Comparison of ENCODE assay signal across 18 cellular contexts in genomic region chr1:113763651-113764050, GRCh38.
"Had no signal": no experiment of that assay in that cellular context is flagged by ENCODE, and none has a peak within 500 bp of the region (broad histone marks: within the 10 kb centered on the region; RNA-seq: fewer than 3 reads in every experiment).

No MANE protein-coding gene starts in this region.

- ATAC-seq: activated T-helper 17 cell treated with anti-CD3 and anti-CD28 coated beads, Interleukin-2, amount 50 U/mL, for 72 hours; foreskin keratinocyte; right cardiac atrium; stimulated activated naive CD8-positive, alpha-beta T cell treated with anti-CD3 and anti-CD28 coated beads, Interleukin-15, Interleukin-2, amounts not matched to agents 100 U/mL and 50 U/mL, for 24 hours had no signal

- H3K36me3 ChIP-seq: prostate gland had no signal

- H3K27ac Mint-ChIP-seq: activated T-helper 17 cell treated with anti-CD3 and anti-CD28 coated beads, Interleukin-2, amount 50 U/mL, for 72 hours had no signal

- H3K9me3 ChIP-seq: prostate gland, suprapubic skin had no signal

- H3K4me1 ChIP-seq: foreskin keratinocyte, prostate gland had no signal

- H3K4me3 ChIP-seq: cardiac muscle cell, prostate gland, skin epidermis, suprapubic skin had no signal

- H3K9me3 Mint-ChIP-seq: activated T-helper 17 cell treated with anti-CD3 and anti-CD28 coated beads, Interleukin-2, amount 50 U/mL, for 72 hours; immature natural killer cell had no signal

- H3K4me3 Mint-ChIP-seq: activated T-helper 17 cell treated with anti-CD3 and anti-CD28 coated beads, Interleukin-2, amount 50 U/mL, for 72 hours; immature natural killer cell had no signal

- H3K27me3 ChIP-seq: cardiac muscle cell, foreskin keratinocyte, suprapubic skin had no signal

- H3K27me3 Mint-ChIP-seq: activated T-helper 17 cell treated with anti-CD3 and anti-CD28 coated beads, Interleukin-2, amount 50 U/mL, for 72 hours had no signal

- DNase-seq: activated CD4-positive, alpha-beta T cell treated with anti-CD3 and anti-CD28 coated beads for 1 hour; activated CD4-positive, alpha-beta T cell treated with anti-CD3 and anti-CD28 coated beads, Interleukin-2, amount 50 U/mL, for 4 hours; activated naive CD4-positive, alpha-beta T cell treated with Interleukin-2 at 50 U/mL for 16 hours; activated T-cell treated with anti-CD3 and anti-CD28 coated beads for 4 hours; cortex of kidney; effector CD4-positive, alpha-beta T cell; foreskin keratinocyte; head of caudate nucleus; immature natural killer cell; right cardiac atrium; stimulated activated CD4-positive, alpha-beta T cell treated with anti-CD3 and anti-CD28 coated beads, Interleukin-4, amount 100 ng/mL, for 24 hours; stimulated activated naive CD8-positive, alpha-beta T cell treated with anti-CD3 and anti-CD28 coated beads, Interleukin-15, Interleukin-2, amounts not matched to agents 100 U/mL and 50 U/mL, for 24 hours; trophoblast cell had no signal

- H3K27ac ChIP-seq: cardiac muscle cell, foreskin keratinocyte, prostate gland, skin epidermis, suprapubic skin had no signal
